Comparison of ENCODE assay signal across 2 cellular contexts in genomic region chr17:59094921-59095530, GRCh38.
TF ChIP-seq lines count a peak whose summit lies in the region.

No MANE protein-coding gene starts in this region.

TF ChIP-seq in GM23338, 12 proteins besides CTCF, POLR2A, EP300 and RAD21:
- no peak for TF ChIP-seq EZH2 (IDR thresholded peaks at IDR 0.05; ENCODE audit: low read depth, unreplicated experiment)
- TF ChIP-seq, protein P1, sequence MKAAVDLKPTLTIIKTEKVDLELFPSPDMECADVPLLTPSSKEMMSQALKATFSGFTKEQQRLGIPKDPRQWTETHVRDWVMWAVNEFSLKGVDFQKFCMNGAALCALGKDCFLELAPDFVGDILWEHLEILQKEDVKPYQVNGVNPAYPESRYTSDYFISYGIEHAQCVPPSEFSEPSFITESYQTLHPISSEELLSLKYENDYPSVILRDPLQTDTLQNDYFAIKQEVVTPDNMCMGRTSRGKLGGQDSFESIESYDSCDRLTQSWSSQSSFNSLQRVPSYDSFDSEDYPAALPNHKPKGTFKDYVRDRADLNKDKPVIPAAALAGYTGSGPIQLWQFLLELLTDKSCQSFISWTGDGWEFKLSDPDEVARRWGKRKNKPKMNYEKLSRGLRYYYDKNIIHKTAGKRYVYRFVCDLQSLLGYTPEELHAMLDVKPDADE (IDR thresholded peaks at IDR 0.05) = no peak
- no peak for TF ChIP-seq CREB1 (CRISPR knock-in tag; IDR thresholded peaks at IDR 0.05; ENCODE audit: low read depth)
- TF ChIP-seq, protein P2, sequence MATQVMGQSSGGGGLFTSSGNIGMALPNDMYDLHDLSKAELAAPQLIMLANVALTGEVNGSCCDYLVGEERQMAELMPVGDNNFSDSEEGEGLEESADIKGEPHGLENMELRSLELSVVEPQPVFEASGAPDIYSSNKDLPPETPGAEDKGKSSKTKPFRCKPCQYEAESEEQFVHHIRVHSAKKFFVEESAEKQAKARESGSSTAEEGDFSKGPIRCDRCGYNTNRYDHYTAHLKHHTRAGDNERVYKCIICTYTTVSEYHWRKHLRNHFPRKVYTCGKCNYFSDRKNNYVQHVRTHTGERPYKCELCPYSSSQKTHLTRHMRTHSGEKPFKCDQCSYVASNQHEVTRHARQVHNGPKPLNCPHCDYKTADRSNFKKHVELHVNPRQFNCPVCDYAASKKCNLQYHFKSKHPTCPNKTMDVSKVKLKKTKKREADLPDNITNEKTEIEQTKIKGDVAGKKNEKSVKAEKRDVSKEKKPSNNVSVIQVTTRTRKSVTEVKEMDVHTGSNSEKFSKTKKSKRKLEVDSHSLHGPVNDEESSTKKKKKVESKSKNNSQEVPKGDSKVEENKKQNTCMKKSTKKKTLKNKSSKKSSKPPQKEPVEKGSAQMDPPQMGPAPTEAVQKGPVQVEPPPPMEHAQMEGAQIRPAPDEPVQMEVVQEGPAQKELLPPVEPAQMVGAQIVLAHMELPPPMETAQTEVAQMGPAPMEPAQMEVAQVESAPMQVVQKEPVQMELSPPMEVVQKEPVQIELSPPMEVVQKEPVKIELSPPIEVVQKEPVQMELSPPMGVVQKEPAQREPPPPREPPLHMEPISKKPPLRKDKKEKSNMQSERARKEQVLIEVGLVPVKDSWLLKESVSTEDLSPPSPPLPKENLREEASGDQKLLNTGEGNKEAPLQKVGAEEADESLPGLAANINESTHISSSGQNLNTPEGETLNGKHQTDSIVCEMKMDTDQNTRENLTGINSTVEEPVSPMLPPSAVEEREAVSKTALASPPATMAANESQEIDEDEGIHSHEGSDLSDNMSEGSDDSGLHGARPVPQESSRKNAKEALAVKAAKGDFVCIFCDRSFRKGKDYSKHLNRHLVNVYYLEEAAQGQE (IDR thresholded peaks at IDR 0.05; ENCODE audit: unreplicated experiment) = no peak

TF ChIP-seq in endothelial cell of umbilical vein, 7 proteins besides CTCF, POLR2A, EP300 and RAD21:
- TF ChIP-seq MYC (IDR thresholded peaks at IDR 0.05; ENCODE audit: low read depth, low read length) (no peak), FOS (IDR thresholded peaks at IDR 0.05; ENCODE audit: borderline replicate concordance, insufficient read depth, low read length) (no peak), POLR2AphosphoS5 (IDR thresholded peaks at IDR 0.05; ENCODE audit: insufficient read depth, low read depth, low read length) (no peak), GATA2 (IDR thresholded peaks at IDR 0.05; ENCODE audit: insufficient read depth, insufficient read length, low read depth, low read length) (no peak), JUN (IDR thresholded peaks at IDR 0.05; ENCODE audit: borderline replicate concordance, insufficient read depth, insufficient read length, low read depth) (no peak), EZH2 (IDR thresholded peaks at IDR 0.05; ENCODE audit: borderline replicate concordance, low read depth, low read length, severe bottlenecking) (no peak)
- TF ChIP-seq, protein P3, sequence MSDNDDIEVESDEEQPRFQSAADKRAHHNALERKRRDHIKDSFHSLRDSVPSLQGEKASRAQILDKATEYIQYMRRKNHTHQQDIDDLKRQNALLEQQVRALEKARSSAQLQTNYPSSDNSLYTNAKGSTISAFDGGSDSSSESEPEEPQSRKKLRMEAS (IDR thresholded peaks at IDR 0.05; ENCODE audit: insufficient read depth, insufficient read length) = no peak
TF ChIP-seq in endothelial cell of umbilical vein: peak in this region for 0.
